In genomic region chr5:43701227-43701626, GRCh38 we compare ENCODE assay signal across 31 cellular contexts.
"Had no signal": no experiment of that assay in that cellular context is flagged by ENCODE, and none has a peak within 500 bp of the region (broad histone marks: within the 10 kb centered on the region; RNA-seq: fewer than 3 reads in every experiment).

No MANE protein-coding gene starts in this region.

- H3K9me3 Mint-ChIP-seq: natural killer cell treated with Interleukin-12 subunit alpha and Interleukin-12 subunit beta and Interleukin-15 and Interleukin-18, amount 100 ng/mL, for 72 hours; stimulated activated memory B cell treated with anti-CD40 and anti-IgM and Interleukin-4, amounts not matched to agents 10 μg/mL and 1 μg/mL and 100 μg/mL, for 72 hours; type B pancreatic cell had no signal

- H3K4me1 Mint-ChIP-seq: nephron progenitor cell; neural crest cell; stimulated activated memory B cell treated with anti-CD40 and anti-IgM and Interleukin-4, amounts not matched to agents 10 μg/mL and 1 μg/mL and 100 μg/mL, for 72 hours; stimulated activated naive CD8-positive, alpha-beta T cell treated with anti-CD3 and anti-CD28 coated beads, Interleukin-15, amount 100 ng/mL, for 72 hours had no signal

- DNase-seq: naive thymus-derived CD8-positive, alpha-beta T cell; nephron progenitor cell; nucleus accumbens; pancreas; retina; right cardiac atrium; spleen; stimulated activated CD4-positive, alpha-beta T cell treated with anti-CD3 and anti-CD28 coated beads, Interleukin-12 subunit alpha, Interleukin-12 subunit beta, amount 100 ng/mL, for 4 hours; stimulated activated CD4-positive, alpha-beta T cell treated with anti-CD3 and anti-CD28 coated beads, Interleukin-1b, Interleukin-23, amount 100 ng/mL, for 48 hours; stimulated activated CD4-positive, alpha-beta T cell treated with anti-CD3 and anti-CD28 coated beads, Interleukin-4, amount 100 ng/mL, for 1 hour; stimulated activated CD4-positive, alpha-beta T cell treated with anti-CD3 and anti-CD28 coated beads, Interleukin-4, amount 100 ng/mL, for 4 hours; stimulated activated CD8-positive, alpha-beta memory T cell treated with anti-CD3 and anti-CD28 coated beads, Interleukin-4, amount 100 ng/mL, for 48 hours; stimulated activated naive CD4-positive, alpha-beta T cell; stimulated activated naive CD8-positive, alpha-beta T cell treated with anti-CD3 and anti-CD28 coated beads, Interleukin-15, amount 100 ng/mL, for 72 hours; stimulated activated naive CD8-positive, alpha-beta T cell treated with anti-CD3 and anti-CD28 coated beads, Interleukin-15, Interleukin-2, amounts not matched to agents 100 U/mL and 50 U/mL, for 24 hours; substantia nigra; testis; tibial artery; transverse colon; upper lobe of right lung; uterus had no signal

- H3K27ac ChIP-seq: neutrophil, pancreas, skin epidermis, spleen, suprapubic skin, transverse colon, upper lobe of right lung, uterus had no signal

- H3K4me3 ChIP-seq: pancreas, prostate gland, skin epidermis, smooth muscle cell, spleen, suprapubic skin, testis, tibial artery, transverse colon, upper lobe of right lung, uterus had no signal

- ATAC-seq: naive thymus-derived CD8-positive, alpha-beta T cell; natural killer cell treated with Interleukin-12 subunit alpha and Interleukin-12 subunit beta and Interleukin-15 and Interleukin-18, amount 100 ng/mL, for 72 hours; right cardiac atrium; sciatic nerve; stimulated activated memory B cell treated with anti-CD40 and anti-IgM and Interleukin-4, amounts not matched to agents 10 μg/mL and 1 μg/mL and 100 μg/mL, for 72 hours; stimulated activated naive CD8-positive, alpha-beta T cell treated with anti-CD3 and anti-CD28 coated beads, Interleukin-15, amount 100 ng/mL, for 72 hours; stimulated activated naive CD8-positive, alpha-beta T cell treated with anti-CD3 and anti-CD28 coated beads, Interleukin-15, Interleukin-2, amounts not matched to agents 100 U/mL and 50 U/mL, for 24 hours; upper lobe of right lung had no signal

- H3K27me3 ChIP-seq: neutrophil, pancreas, spleen, suprapubic skin, testis, tibial artery, transverse colon, upper lobe of right lung, uterus had no signal

- H3K36me3 ChIP-seq: pancreas, prostate gland, uterus had no signal

- H3K4me2 ChIP-seq: smooth muscle cell had no signal

- H3K9me3 ChIP-seq: neutrophil, pancreas, prostate gland, suprapubic skin, testis, tibial artery, transverse colon, upper lobe of right lung, uterus had no signal

- H3K4me1 ChIP-seq: prostate gland, spleen, suprapubic skin, testis, transverse colon, upper lobe of right lung, uterus had no signal

- H3K4me3 Mint-ChIP-seq: naive thymus-derived CD8-positive, alpha-beta T cell; natural killer cell treated with Interleukin-12 subunit alpha and Interleukin-12 subunit beta and Interleukin-15 and Interleukin-18, amount 100 ng/mL, for 72 hours; nephron progenitor cell; neural crest cell; stimulated activated memory B cell treated with anti-CD40 and anti-IgM and Interleukin-4, amounts not matched to agents 10 μg/mL and 1 μg/mL and 100 μg/mL, for 72 hours; stimulated activated naive CD8-positive, alpha-beta T cell treated with anti-CD3 and anti-CD28 coated beads, Interleukin-15, amount 100 ng/mL, for 72 hours; type B pancreatic cell had no signal

- H3K27me3 Mint-ChIP-seq: naive thymus-derived CD8-positive, alpha-beta T cell; natural killer cell treated with Interleukin-12 subunit alpha and Interleukin-12 subunit beta and Interleukin-15 and Interleukin-18, amount 100 ng/mL, for 72 hours; stimulated activated memory B cell treated with anti-CD40 and anti-IgM and Interleukin-4, amounts not matched to agents 10 μg/mL and 1 μg/mL and 100 μg/mL, for 72 hours; stimulated activated naive CD8-positive, alpha-beta T cell treated with anti-CD3 and anti-CD28 coated beads, Interleukin-15, amount 100 ng/mL, for 72 hours; type B pancreatic cell had no signal

- H3K27ac Mint-ChIP-seq: natural killer cell treated with Interleukin-12 subunit alpha and Interleukin-12 subunit beta and Interleukin-15 and Interleukin-18, amount 100 ng/mL, for 72 hours; nephron progenitor cell; stimulated activated memory B cell treated with anti-CD40 and anti-IgM and Interleukin-4, amounts not matched to agents 10 μg/mL and 1 μg/mL and 100 μg/mL, for 72 hours; stimulated activated naive CD8-positive, alpha-beta T cell treated with anti-CD3 and anti-CD28 coated beads, Interleukin-15, amount 100 ng/mL, for 72 hours; type B pancreatic cell had no signal
